ENCODE assay signal across 22 cellular contexts in genomic region chr12:130266751-130267150, GRCh38.
A peak's percentile ranks its signal among the peaks of the same experiment; 100 is the strongest.
DNase-seq lines count a peak whose midpoint lies in the region; ATAC-seq, FAIRE-seq and TF ChIP-seq lines count a peak whose summit lies in the region.
"Had no signal": no experiment of that assay in that cellular context is flagged by ENCODE, and none has a peak within 500 bp of the region (broad histone marks: within the 10 kb centered on the region; RNA-seq: fewer than 3 reads in every experiment).

No MANE protein-coding gene starts in this region.

- H3K4me3 ChIP-seq in HepG2 (replicated peaks in 1 of 3; ENCODE audit: insufficient read depth in 1 of 3, low read depth in 2 of 3, low read length in 3 of 3) (no peak overlapping the region), right lobe of liver (no peak overlapping the region)
- H3K4me3 ChIP-seq: adrenal gland, gastrocnemius medialis, thoracic aorta had no signal

- in situ Hi-C loops in HepG2 (cut with HindIII; ENCODE audit: extremely low pct_ligation_motif_present, low pct_unique_long_range_greater_than_20kb), result no loop called here
- in situ Hi-C loops in SK-MEL-5 (cut with HindIII; ENCODE audit: low pct_unique_long_range_greater_than_20kb, low sequenced_read_pairs), result no loop called here

- no peak for TF ChIP-seq CTCF in HepG2 (CRISPR knock-in tag; IDR thresholded peaks at IDR 0.05)
- no peak for TF ChIP-seq CTCF in right lobe of liver (IDR thresholded peaks at IDR 0.05)

- H2AFZ ChIP-seq in HepG2 (ENCODE audit: low read length), result no peak overlapping the region

- H3K9me3 ChIP-seq in HepG2 (ENCODE audit: low read length) (no peaks in the 10 kb centered on the region), right lobe of liver (no peaks in the 10 kb centered on the region)
- H3K9me3 ChIP-seq: adrenal gland, gastrocnemius medialis, thoracic aorta had no signal

- POLR2A ChIA-PET in HepG2 (lab: Yijun Ruan, JAX), result no interaction called here

- H3K4me1 ChIP-seq in HepG2 (ENCODE audit: insufficient read depth, low read length) (no peaks in the 10 kb centered on the region), right lobe of liver (no peaks in the 10 kb centered on the region)
- H3K4me1 ChIP-seq: adrenal gland, gastrocnemius medialis had no signal

- intact Hi-C loops in HepG2 (cut with micrococcal nuclease; ENCODE audit: unreplicated experiment), result no loop called here
- intact Hi-C loops in right lobe of liver (cut with DNase I), result no loop called here

- H3K36me3 ChIP-seq in HepG2 (replicated peaks in 1 of 2; ENCODE audit: control insufficient read depth in 1 of 2, insufficient read depth in 2 of 2, low read length in 2 of 2) (no peaks in the 10 kb centered on the region), right lobe of liver (no peaks in the 10 kb centered on the region)
- H3K36me3 ChIP-seq: adrenal gland, gastrocnemius medialis, thoracic aorta had no signal

- TF ChIP-seq EP300 in HepG2 (IDR thresholded peaks at IDR 0.05; ENCODE audit: low read depth in 2 of 2, low read length in 2 of 2) (no peak), HepG2 (CRISPR knock-in tag; IDR thresholded peaks at IDR 0.05; ENCODE audit: borderline replicate concordance) (no peak)

- BruUV-seq in HepG2 (replicated peaks; lab: Mats Ljungman, UMichigan), result no TSS peak

- no peaks in the 10 kb centered on the region for H4K20me1 ChIP-seq in HepG2 (ENCODE audit: insufficient read depth, low read length)

- FAIRE-seq in HepG2 (lab: Jason Lieb, UNC), result no peak

- CTCF ChIA-PET in HepG2 (lab: Yijun Ruan, JAX; ENCODE audit: low intra/inter-chr PET ratio, low total read pairs), result no interaction called here

- no peaks in the 10 kb centered on the region for H3K79me2 ChIP-seq in HepG2 (ENCODE audit: insufficient read depth, low read length)

- ATAC-seq in HepG2 (no peak), right lobe of liver (no peak), GM21717 (IDR thresholded peaks at IDR 0.05; ENCODE audit: unreplicated experiment) (no peak)
- ATAC-seq: gastrocnemius medialis, left ventricle myocardium superior, SK-N-SH treated with all-trans-retinoic acid at 6 μM for 48 hours had no signal

- DNase-seq in HepG2 (ENCODE audit: low spot score) (no peak), right lobe of liver (no peak), SK-MEL-5 (ENCODE audit: low read depth, low spot score) (peak; percentile 14), iPS DF 19.7 (ENCODE audit: low read depth, low spot score) (peak; percentile 25), NCI-H446 (lab: John Stamatoyannopoulos, UW) (no peak), mesenteric fat pad (ENCODE audit: low spot score) (no peak)
- DNase-seq in activated CD4-positive, CD25-positive, alpha-beta regulatory T cell (lab: John Stamatoyannopoulos, UW), result no peak
- DNase-seq: activated CD4-positive, alpha-beta T cell treated with anti-CD3 and anti-CD28 coated beads, Interleukin-2, amount 10 ng/mL, durations not matched to agents 24 days and 14 days; activated effector memory CD4-positive, alpha-beta T cell treated with Interleukin-2 at 50 U/mL for 16 hours; adrenal gland; CD4-positive, alpha-beta T cell; dermis blood vessel endothelial cell; DMS79 treated with DMSO at 0.1 percent for 48 hours; gastrocnemius medialis; left ventricle myocardium superior; NK-92 treated with Interleukin-12 subunit alpha and Interleukin-12 subunit beta, amount 100 ng/mL, for 24 hours; occipital lobe; retina had no signal

- H3K4me2 ChIP-seq in HepG2 (ENCODE audit: low read depth, low read length), result no peak overlapping the region

- no peak overlapping the region for H3K27ac ChIP-seq in HepG2 (ENCODE audit: extremely low read length, insufficient read depth, low read length)
- H3K27ac ChIP-seq in right lobe of liver, result no peak overlapping the region
- H3K27ac ChIP-seq: adrenal gland, epithelial cell of prostate, gastrocnemius medialis, thoracic aorta had no signal

- no peak for TF ChIP-seq RAD21 in HepG2 (CRISPR knock-in tag; IDR thresholded peaks at IDR 0.05)

- peaks cover 0 to 7% of the 10 kb centered on the region in 2 experiments; a peak in 1 of 5 replicates for H3K27me3 ChIP-seq in HepG2 (ENCODE audit: control insufficient read depth in 1 of 2, insufficient read depth in 2 of 2, low read length in 2 of 2)
- no peaks in the 10 kb centered on the region for H3K27me3 ChIP-seq in right lobe of liver
- H3K27me3 ChIP-seq: gastrocnemius medialis had no signal

- 48% methylated on average over 9 of the region's 11 CpGs for WGBS in HepG2 (ENCODE audit: low lambda C conversion rate)
- 9% methylated on average over 11 of the region's 11 CpGs for WGBS in right lobe of liver (ENCODE audit: insufficient coverage, low coverage, low lambda C conversion rate, missing lambda C conversion rate)

- TF ChIP-seq POLR2A in HepG2 (IDR thresholded peaks at IDR 0.05; ENCODE audit: insufficient read depth in 1 of 2, low read depth in 2 of 2, low read length in 2 of 2) (no peak), right lobe of liver (IDR thresholded peaks at IDR 0.05) (no peak)

- H3K9ac ChIP-seq in HepG2 (ENCODE audit: insufficient read depth, low read depth, low read length), result no peak overlapping the region

TF ChIP-seq in HepG2, 621 proteins besides CTCF, POLR2A, EP300 and RAD21:
- TF ChIP-seq STAG1 (CRISPR knock-in tag; IDR thresholded peaks at IDR 0.05), result peak; percentile 13; the same call in 1 of the 2 replicates
- no peak for TF ChIP-seq ZNF777 (CRISPR knock-in tag; IDR thresholded peaks at IDR 0.05)
TF ChIP-seq in HepG2: peak in this region for 1.

Comparison
In these comparisons a context has a peak if more than half of its experiments do, and no peak if none do; other contexts are left out.
1. DNase-seq: peak in SK-MEL-5 (single experiment) and iPS DF 19.7 (single experiment); none in HepG2 (single experiment), right lobe of liver (0 of 3), NCI-H446 (0 of 2), mesenteric fat pad (single experiment) and activated CD4-positive, CD25-positive, alpha-beta regulatory T cell (0 of 4).